2 cellular contexts compared by ENCODE assay signal in genomic region chr9:125260564-125260963, GRCh38.
TF ChIP-seq lines count a peak whose summit lies in the region.

No MANE protein-coding gene starts in this region.

TF ChIP-seq in SK-N-SH, 30 proteins besides CTCF, POLR2A, EP300 and RAD21 (continued from another document):
- TF ChIP-seq REST (IDR thresholded peaks at IDR 0.05; ENCODE audit: low read depth, low read length), result peak; percentile 77; the same call in 1 of the 2 replicates

TF ChIP-seq in SK-N-SH treated with all-trans-retinoic acid at 6 μM for 48 hours, 23 proteins besides CTCF, POLR2A, EP300 and RAD21 (continued from another document):
- no peak for TF ChIP-seq TSHZ2 (CRISPR knock-in tag; IDR thresholded peaks at IDR 0.05)
- TF ChIP-seq TOX (CRISPR knock-in tag; IDR thresholded peaks at IDR 0.05; ENCODE audit: borderline replicate concordance), result no peak
- TF ChIP-seq OSR1 (CRISPR knock-in tag; IDR thresholded peaks at IDR 0.05), result no peak
- no peak for TF ChIP-seq CREB5 (CRISPR knock-in tag; IDR thresholded peaks at IDR 0.05; ENCODE audit: low read depth)
- no peak for TF ChIP-seq CSDC2 (CRISPR knock-in tag; IDR thresholded peaks at IDR 0.05)
- TF ChIP-seq GLIS3 (CRISPR knock-in tag; IDR thresholded peaks at IDR 0.05), result no peak
- no peak for TF ChIP-seq PATZ1 (CRISPR knock-in tag; IDR thresholded peaks at IDR 0.05; ENCODE audit: borderline replicate concordance)
- TF ChIP-seq ARNTL (CRISPR knock-in tag; IDR thresholded peaks at IDR 0.05; ENCODE audit: borderline replicate concordance, low read depth), result no peak
- TF ChIP-seq ZNF565 (CRISPR knock-in tag; conservative IDR thresholded peaks at IDR 0.05; ENCODE audit: low read depth), result no peak
- no peak for TF ChIP-seq BACH2 (CRISPR knock-in tag; IDR thresholded peaks at IDR 0.05; ENCODE audit: borderline replicate concordance)
- no peak for TF ChIP-seq ESRRG (CRISPR knock-in tag; IDR thresholded peaks at IDR 0.05)
- TF ChIP-seq SNAI2 (CRISPR knock-in tag; IDR thresholded peaks at IDR 0.05), result no peak
TF ChIP-seq in SK-N-SH treated with all-trans-retinoic acid at 6 μM for 48 hours: peak in this region for 0.
